24 cellular contexts compared by ENCODE assay signal in genomic region chr3:195060531-195061385, GRCh38.
DNase-seq lines count a peak whose midpoint lies in the region; ATAC-seq and TF ChIP-seq lines count a peak whose summit lies in the region.
"Had no signal": no experiment of that assay in that cellular context is flagged by ENCODE, and none has a peak within 500 bp of the region (broad histone marks: within the 10 kb centered on the region; RNA-seq: fewer than 3 reads in every experiment).

No MANE protein-coding gene starts in this region.

- peaks cover 2 to 8% of the 10 kb centered on the region in 2 experiments; a peak in 3 of 5 replicates for H3K9me3 Mint-ChIP-seq in H9
- H3K9me3 Mint-ChIP-seq: activated T-cell treated with anti-CD3 and anti-CD28 coated beads, Interleukin-2, amount 50 U/mL, for 24 hours; T-helper 1 cell treated with Interleukin-12 subunit alpha and Interleukin-12 subunit beta and Interleukin-4 antibody, amounts not matched to agents 30 μg/mL and 1 μg/mL, for 36 hours had no signal

- peak overlapping the region in 2 of 3 experiments; percentile 34 to 36; a peak in 1 of 7 replicates for H3K27ac Mint-ChIP-seq in H9
- H3K27ac Mint-ChIP-seq: activated T-cell treated with anti-CD3 and anti-CD28 coated beads, Interleukin-2, amount 50 U/mL, for 24 hours; T-helper 1 cell treated with Interleukin-12 subunit alpha and Interleukin-12 subunit beta and Interleukin-4 antibody, amounts not matched to agents 30 μg/mL and 1 μg/mL, for 36 hours had no signal

- no peak overlapping the region for H2BK120ac ChIP-seq in H9 (ENCODE audit: low read depth, low read length, poor library complexity, severe bottlenecking)

- H3T11ph ChIP-seq in H9 (ENCODE audit: low read length): no peak overlapping the region

- no CpG with 5 or more reads among the region's 19 CpGs for WGBS in H9 (ENCODE audit: extremely low coverage, insufficient read length, low lambda C conversion rate)

- peak; percentile 40; the same call in 2 of the 3 replicates for TF ChIP-seq CTCF in H9 (conservative IDR thresholded peaks at IDR 0.05)

- no peak overlapping the region for H3K56ac ChIP-seq in H9 (ENCODE audit: insufficient read length, low read depth, low read length)

- H2AFZ ChIP-seq in H9 (ENCODE audit: low read length): no peak overlapping the region

- H3K4ac ChIP-seq in H9 (ENCODE audit: low read depth, low read length): no peak overlapping the region

- no peak overlapping the region for H2BK15ac ChIP-seq in H9 (ENCODE audit: low read depth, low read length)

- H3K79me1 ChIP-seq in H9 (ENCODE audit: insufficient read depth, low read depth, low read length, poor library complexity, severe bottlenecking): no peaks in the 10 kb centered on the region

- no peak overlapping the region for H3K27ac ChIP-seq in H9 (ENCODE audit: insufficient read length, low read depth, low read length)
- H3K27ac ChIP-seq: BLaER1 treated with 17β-estradiol and CSF1 and Interleukin-3, amounts not matched to agents 10 nM and 100 nM; body of pancreas; psoas muscle; SJSA1 had no signal

- H3K9me3 ChIP-seq in H9 (ENCODE audit: control insufficient read depth, low read depth, low read length): no peaks in the 10 kb centered on the region
- H3K9me3 ChIP-seq: body of pancreas, psoas muscle, SJSA1 had no signal

- no peak overlapping the region for H2BK12ac ChIP-seq in H9 (ENCODE audit: insufficient read length, low read depth, low read length)

- H4K8ac ChIP-seq in H9 (replicated peaks; ENCODE audit: insufficient read length, low read depth, low read length): no peak overlapping the region

- H3K4me3 Mint-ChIP-seq in H9: no peak overlapping the region
- H3K4me3 Mint-ChIP-seq: activated T-cell treated with anti-CD3 and anti-CD28 coated beads, Interleukin-2, amount 50 U/mL, for 24 hours; T-helper 1 cell treated with Interleukin-12 subunit alpha and Interleukin-12 subunit beta and Interleukin-4 antibody, amounts not matched to agents 30 μg/mL and 1 μg/mL, for 36 hours had no signal

- H3K23me2 ChIP-seq in H9 (ENCODE audit: insufficient read length, low read depth, low read length, poor library complexity, severe bottlenecking): peaks cover 3% of the 10 kb centered on the region

- H3K4me1 ChIP-seq in H9 (ENCODE audit: insufficient read depth, low read length): no peaks in the 10 kb centered on the region
- H3K4me1 ChIP-seq: body of pancreas, SJSA1 had no signal

- in situ Hi-C loops in KBM-7 (cut with MboI; ENCODE audit: low pct_unique_long_range_greater_than_20kb, low sequenced_read_pairs): no loop called here

- no peak overlapping the region for H3K23ac ChIP-seq in H9 (ENCODE audit: insufficient read length, low read depth, low read length)

- no peaks in the 10 kb centered on the region for H3K27me3 ChIP-seq in H9 (ENCODE audit: insufficient read depth, low read length)
- H3K27me3 ChIP-seq: body of pancreas, SJSA1 had no signal

- peak; percentile 13; the same call in 2 of the 3 replicates for ATAC-seq in SK-N-SH treated with all-trans-retinoic acid at 6 μM for 48 hours
- peak; percentile 96 for ATAC-seq in left lobe of liver
- no peak for ATAC-seq in GM18502 (IDR thresholded peaks at IDR 0.05; ENCODE audit: poor library complexity, unreplicated experiment)
- ATAC-seq: body of pancreas, K562, psoas muscle had no signal

- peaks cover 7 to 25% of the 10 kb centered on the region in 2 experiments for H3K4me1 Mint-ChIP-seq in H9

- H4K20me1 ChIP-seq in H9 (ENCODE audit: control insufficient read depth, insufficient read depth, insufficient read length): no peaks in the 10 kb centered on the region
- H4K20me1 ChIP-seq: BLaER1 treated with 17β-estradiol and CSF1 and Interleukin-3, amounts not matched to agents 10 nM and 100 nM had no signal

- DNase-seq in H9 (no peak), left lobe of liver (ENCODE audit: low spot score) (peak; percentile 88), posterior vena cava (ENCODE audit: low spot score) (peak; percentile 66), NCI-H1048 (lab: John Stamatoyannopoulos, UW) (no peak), KBM-7 (no peak)
- DNase-seq in activated CD8-positive, alpha-beta memory T cell treated with anti-CD3 and anti-CD28 coated beads for 24 hours: no peak
- DNase-seq: activated T-cell treated with anti-CD3 and anti-CD28 coated beads, Interleukin-2, amount 50 U/mL, for 24 hours; body of pancreas; glutamatergic neuron; HCEC 1CT; islet precursor cell; mammary epithelial cell; NCI-H1417; NCI-H2029 treated with DMSO at 0.1 percent for 48 hours; NCI-H2227 treated with DMSO at 0.1 percent for 48 hours; NCI-H69; stimulated activated CD4-positive, alpha-beta T cell treated with anti-CD3 and anti-CD28 coated beads, Interleukin-2, amount 100 ng/mL, for 24 hours had no signal

- H2BK20ac ChIP-seq in H9 (ENCODE audit: low read depth, low read length, poor library complexity, severe bottlenecking): no peak overlapping the region

- intact Hi-C loops in posterior vena cava (cut with DNase I): no loop called here

- H3K9ac ChIP-seq in H9 (ENCODE audit: extremely low read depth, insufficient read length, low read length): no peak overlapping the region
- H3K9ac ChIP-seq: BLaER1 treated with 17β-estradiol and CSF1 and Interleukin-3, amounts not matched to agents 10 nM and 100 nM had no signal

- H3K79me2 ChIP-seq in H9 (ENCODE audit: insufficient read depth, low read length): no peaks in the 10 kb centered on the region

- H3K18ac ChIP-seq in H9 (ENCODE audit: insufficient read length, low read depth, low read length): peak overlapping the region; percentile 8

- no peak overlapping the region for H2BK5ac ChIP-seq in H9 (ENCODE audit: insufficient read length, low read length)

- no peak overlapping the region for H3K4me2 ChIP-seq in H9 (ENCODE audit: insufficient read depth, insufficient read length, low read length)
- H3K4me2 ChIP-seq: BLaER1 treated with 17β-estradiol and CSF1 and Interleukin-3, amounts not matched to agents 10 nM and 100 nM had no signal

- H4K91ac ChIP-seq in H9 (ENCODE audit: insufficient read length, low read depth, low read length): no peak overlapping the region

- H3K27me3 Mint-ChIP-seq in H9 (ENCODE audit: low read depth): no peaks in the 10 kb centered on the region; the same call in none of the 2 replicates

- no peak overlapping the region for H2AK5ac ChIP-seq in H9 (ENCODE audit: insufficient read length, low read length)

- H3K36me3 Mint-ChIP-seq in H9 (ENCODE audit: insufficient read depth in 1 of 3, low read depth in 3 of 3): peaks cover under 1 to 12% (median 2%) of the 10 kb centered on the region in 3 experiments; a peak in 5 of 7 replicates

- no peak overlapping the region for H4K5ac ChIP-seq in H9 (ENCODE audit: insufficient read length, low read depth, low read length)

- H3K14ac ChIP-seq in H9 (ENCODE audit: insufficient read depth, low read length): no peak overlapping the region

TF ChIP-seq in SK-N-SH treated with all-trans-retinoic acid at 6 μM for 48 hours, 23 proteins besides CTCF, POLR2A, EP300 and RAD21:
- TF ChIP-seq TOX (CRISPR knock-in tag; IDR thresholded peaks at IDR 0.05; ENCODE audit: borderline replicate concordance): no peak
- TF ChIP-seq ESRRG (CRISPR knock-in tag; IDR thresholded peaks at IDR 0.05): no peak
- TF ChIP-seq CSDC2 (CRISPR knock-in tag; IDR thresholded peaks at IDR 0.05): no peak
- no peak for TF ChIP-seq ISL1 (CRISPR knock-in tag; IDR thresholded peaks at IDR 0.05)
TF ChIP-seq in SK-N-SH treated with all-trans-retinoic acid at 6 μM for 48 hours: peak in this region for 0.

Comparison
In these comparisons a context has a peak if more than half of its experiments do, and no peak if none do; other contexts are left out.
1. DNase-seq: peak in left lobe of liver (single experiment) and posterior vena cava (single experiment); none in H9 (single experiment), NCI-H1048 (single experiment), KBM-7 (single experiment) and activated CD8-positive, alpha-beta memory T cell treated with anti-CD3 and anti-CD28 coated beads for 24 hours (single experiment).